In the genomic region with DNA sequence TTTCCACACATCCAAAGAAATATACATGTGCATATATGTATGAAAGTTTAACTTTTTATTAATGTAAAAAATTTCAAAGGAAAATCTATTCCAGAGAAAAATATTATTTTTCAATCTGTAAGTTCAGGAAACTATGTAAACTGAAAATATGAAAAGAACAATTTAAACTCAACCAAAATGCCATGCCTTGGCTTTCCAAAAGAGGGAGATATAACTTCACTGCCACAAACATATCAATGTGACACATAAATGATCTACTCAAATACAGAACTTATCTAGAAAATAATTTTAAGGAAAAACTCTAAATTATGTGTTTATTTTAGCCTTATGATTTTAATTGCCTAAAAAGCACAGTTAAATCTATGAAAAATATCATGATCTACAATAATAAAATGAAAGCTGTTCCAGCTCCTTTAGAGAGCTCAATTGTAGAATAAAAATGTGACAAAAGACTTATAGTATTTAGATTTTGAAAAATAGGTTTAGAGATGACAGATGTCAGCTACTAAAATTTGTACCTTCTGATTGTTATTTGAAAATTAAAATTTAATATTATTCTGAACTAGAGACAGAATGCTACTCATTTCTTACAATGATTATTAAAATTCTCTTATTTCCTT, we compare ENCODE assay signal across 7 cellular contexts.
DNase-seq lines count a peak whose midpoint lies in the region; ATAC-seq and TF ChIP-seq lines count a peak whose summit lies in the region.

No MANE protein-coding gene starts in this region.

- DNase-seq in GM12865 (ENCODE audit: low read depth), result peak; percentile 10
- DNase-seq in HS-27A (ENCODE audit: low read depth), result peak; percentile 11
- DNase-seq in cerebellar cortex (ENCODE audit: low spot score), result peak; percentile 22
- no peak for DNase-seq in nephron progenitor cell
- no peak for DNase-seq in LoVo (ENCODE audit: low spot score)
- DNase-seq in activated CD8-positive, alpha-beta memory T cell treated with anti-CD3 and anti-CD28 coated beads, Interleukin-2, amount 50 U/mL, for 4 hours, result no peak

- H3K4me3 ChIP-seq in GM12865 (ENCODE audit: low read depth, low read length), result no peak overlapping the region

- TF ChIP-seq CTCF in GM12865 (IDR thresholded peaks at IDR 0.05; ENCODE audit: insufficient read depth, low read depth, low read length, missing control alignments), result peak; percentile 32
- peak; percentile 57 for TF ChIP-seq CTCF in nephron progenitor cell (IDR thresholded peaks at IDR 0.05)

- no peaks in the 10 kb centered on the region for H3K27me3 Mint-ChIP-seq in nephron progenitor cell (ENCODE audit: low read depth, poor library complexity)

- ATAC-seq in GM18858 (IDR thresholded peaks at IDR 0.05; ENCODE audit: unreplicated experiment), result no peak

- peaks cover 6% of the 10 kb centered on the region for H3K36me3 Mint-ChIP-seq in nephron progenitor cell (ENCODE audit: low read depth)

- no peak overlapping the region for H3K27ac Mint-ChIP-seq in nephron progenitor cell

- H3K4me1 Mint-ChIP-seq in nephron progenitor cell, result no peaks in the 10 kb centered on the region

- H3K9me3 Mint-ChIP-seq in nephron progenitor cell, result no peaks in the 10 kb centered on the region

- H3K4me3 Mint-ChIP-seq in nephron progenitor cell, result no peak overlapping the region

Comparison
In these comparisons a context has a peak if more than half of its experiments do, and no peak if none do; other contexts are left out.
1. DNase-seq: peak in GM12865 (single experiment), HS-27A (single experiment) and cerebellar cortex (single experiment); none in nephron progenitor cell (single experiment), LoVo (single experiment) and activated CD8-positive, alpha-beta memory T cell treated with anti-CD3 and anti-CD28 coated beads, Interleukin-2, amount 50 U/mL, for 4 hours (single experiment).